In genomic region chr17:79429864-79430494, GRCh38 we compare ENCODE assay signal across 8 cellular contexts.
"Had no signal": no experiment of that assay in that cellular context is flagged by ENCODE, and none has a peak within 500 bp of the region (broad histone marks: within the 10 kb centered on the region; RNA-seq: fewer than 3 reads in every experiment).

No MANE protein-coding gene starts in this region.

- H3K4me3 Mint-ChIP-seq: GM23338, H9, HFFc6, IgD-negative memory B cell had no signal

- H3K4me2 ChIP-seq: GM23338, KMS-11 had no signal

- H3K4me1 Mint-ChIP-seq: GM23338 had no signal

- H3K27ac ChIP-seq: HL-60, KMS-11 had no signal

- H3K4me3 ChIP-seq: GM23338 had no signal

- H3K36me3 Mint-ChIP-seq: IgD-negative memory B cell had no signal

- DNase-seq: H9, HCEC 1CT, HFFc6, KBM-7 had no signal

- H3K9ac ChIP-seq: KMS-11 had no signal

- H3K27ac Mint-ChIP-seq: GM23338, HFFc6, IgD-negative memory B cell had no signal
